In the genomic region with DNA sequence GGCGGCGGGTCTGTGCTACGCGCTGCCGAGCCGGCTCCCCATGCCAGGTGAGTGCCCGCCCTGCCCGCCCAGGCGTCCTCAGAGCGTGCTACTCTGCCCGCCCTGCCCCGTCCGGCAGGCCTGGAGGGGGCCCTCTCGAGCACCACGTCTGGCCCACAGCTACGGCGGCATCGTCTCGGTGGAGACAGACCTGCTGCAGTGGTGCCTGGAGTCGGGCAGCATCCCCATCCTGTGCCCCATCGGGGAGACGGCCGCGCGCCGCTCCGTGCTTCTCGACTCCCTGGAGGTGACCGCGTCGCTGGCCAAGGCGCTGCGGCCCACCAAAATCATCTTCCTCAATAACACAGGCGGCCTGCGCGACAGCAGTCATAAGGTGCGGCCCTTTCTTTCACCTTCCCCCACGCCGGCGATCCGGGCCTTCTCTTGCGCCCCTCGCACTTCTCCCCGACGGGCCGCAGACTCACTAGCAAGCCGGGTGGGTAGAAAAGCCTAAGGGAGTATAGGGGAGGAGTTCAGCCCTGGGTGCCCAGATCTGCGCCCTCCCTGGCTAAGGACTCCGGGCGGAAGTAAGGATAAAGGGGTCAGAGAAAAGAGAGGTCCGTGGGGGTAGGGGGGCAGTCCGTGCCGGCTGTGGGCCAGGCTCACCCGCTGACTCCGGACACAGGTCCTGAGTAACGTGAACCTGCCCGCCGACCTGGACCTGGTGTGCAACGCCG, we compare ENCODE assay signal across 1 cellular context.
TF ChIP-seq lines count a peak whose summit lies in the region.

No MANE protein-coding gene starts in this region.

TF ChIP-seq in IMR-90, 13 proteins besides CTCF, POLR2A, EP300 and RAD21 (continued from another document):
- TF ChIP-seq MAZ (IDR thresholded peaks at IDR 0.05; ENCODE audit: borderline replicate concordance, low read depth, low read length) (no peak), FOS (IDR thresholded peaks at IDR 0.05; ENCODE audit: low read depth, low read length) (no peak), CEBPB (IDR thresholded peaks at IDR 0.05; ENCODE audit: low read depth, low read length) (no peak), MAFK (IDR thresholded peaks at IDR 0.05; ENCODE audit: low read depth, low read length) (no peak), CHD1 (IDR thresholded peaks at IDR 0.05; ENCODE audit: low read depth, low read length) (no peak), NFE2L2 (IDR thresholded peaks at IDR 0.05; ENCODE audit: low read depth, low read length) (no peak), MXI1 (IDR thresholded peaks at IDR 0.05; ENCODE audit: borderline replicate concordance, low read depth, low read length) (no peak), RFX5 (IDR thresholded peaks at IDR 0.05; ENCODE audit: low read depth, low read length) (no peak), RCOR1 (IDR thresholded peaks at IDR 0.05; ENCODE audit: insufficient replicate concordance, low read length) (no peak)
- TF ChIP-seq, protein P1, sequence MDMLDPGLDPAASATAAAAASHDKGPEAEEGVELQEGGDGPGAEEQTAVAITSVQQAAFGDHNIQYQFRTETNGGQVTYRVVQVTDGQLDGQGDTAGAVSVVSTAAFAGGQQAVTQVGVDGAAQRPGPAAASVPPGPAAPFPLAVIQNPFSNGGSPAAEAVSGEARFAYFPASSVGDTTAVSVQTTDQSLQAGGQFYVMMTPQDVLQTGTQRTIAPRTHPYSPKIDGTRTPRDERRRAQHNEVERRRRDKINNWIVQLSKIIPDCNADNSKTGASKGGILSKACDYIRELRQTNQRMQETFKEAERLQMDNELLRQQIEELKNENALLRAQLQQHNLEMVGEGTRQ (IDR thresholded peaks at IDR 0.05; ENCODE audit: low read depth, low read length) = no peak
- TF ChIP-seq, protein P2, sequence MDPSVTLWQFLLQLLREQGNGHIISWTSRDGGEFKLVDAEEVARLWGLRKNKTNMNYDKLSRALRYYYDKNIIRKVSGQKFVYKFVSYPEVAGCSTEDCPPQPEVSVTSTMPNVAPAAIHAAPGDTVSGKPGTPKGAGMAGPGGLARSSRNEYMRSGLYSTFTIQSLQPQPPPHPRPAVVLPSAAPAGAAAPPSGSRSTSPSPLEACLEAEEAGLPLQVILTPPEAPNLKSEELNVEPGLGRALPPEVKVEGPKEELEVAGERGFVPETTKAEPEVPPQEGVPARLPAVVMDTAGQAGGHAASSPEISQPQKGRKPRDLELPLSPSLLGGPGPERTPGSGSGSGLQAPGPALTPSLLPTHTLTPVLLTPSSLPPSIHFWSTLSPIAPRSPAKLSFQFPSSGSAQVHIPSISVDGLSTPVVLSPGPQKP (IDR thresholded peaks at IDR 0.05; ENCODE audit: borderline replicate concordance, low read depth, low read length) = no peak
TF ChIP-seq in IMR-90: peak in this region for 0.
